In the genomic region with DNA sequence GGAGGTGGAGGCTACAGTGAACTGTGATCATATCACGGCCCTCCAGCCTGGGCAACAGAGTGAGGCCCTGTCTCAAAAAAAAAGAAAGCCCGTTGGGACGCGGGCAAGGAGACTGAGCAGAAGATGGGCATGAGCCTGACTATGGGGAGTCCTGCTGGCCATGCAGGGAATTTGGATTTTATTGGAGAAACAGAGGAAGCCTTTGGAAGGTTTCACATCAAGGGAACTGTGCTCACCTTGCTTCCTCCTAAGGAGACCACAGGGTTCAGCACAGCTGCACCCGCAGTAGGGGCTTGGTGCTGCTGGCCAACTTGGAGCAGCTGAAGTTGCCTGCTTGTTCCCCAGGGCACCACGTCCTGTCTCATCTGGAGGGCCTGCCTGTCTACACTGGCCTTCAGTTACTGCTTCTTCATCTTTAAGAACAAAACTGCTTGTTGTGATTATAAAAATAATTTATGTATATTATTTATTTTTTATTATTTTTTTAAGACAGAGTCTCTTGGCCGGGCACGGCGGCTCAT, we compare ENCODE assay signal across 1 cellular context.
TF ChIP-seq lines count a peak whose summit lies in the region.

No MANE protein-coding gene starts in this region.

TF ChIP-seq in GM12878, 131 proteins besides CTCF, POLR2A, EP300 and RAD21:
- TF ChIP-seq, protein P1, sequence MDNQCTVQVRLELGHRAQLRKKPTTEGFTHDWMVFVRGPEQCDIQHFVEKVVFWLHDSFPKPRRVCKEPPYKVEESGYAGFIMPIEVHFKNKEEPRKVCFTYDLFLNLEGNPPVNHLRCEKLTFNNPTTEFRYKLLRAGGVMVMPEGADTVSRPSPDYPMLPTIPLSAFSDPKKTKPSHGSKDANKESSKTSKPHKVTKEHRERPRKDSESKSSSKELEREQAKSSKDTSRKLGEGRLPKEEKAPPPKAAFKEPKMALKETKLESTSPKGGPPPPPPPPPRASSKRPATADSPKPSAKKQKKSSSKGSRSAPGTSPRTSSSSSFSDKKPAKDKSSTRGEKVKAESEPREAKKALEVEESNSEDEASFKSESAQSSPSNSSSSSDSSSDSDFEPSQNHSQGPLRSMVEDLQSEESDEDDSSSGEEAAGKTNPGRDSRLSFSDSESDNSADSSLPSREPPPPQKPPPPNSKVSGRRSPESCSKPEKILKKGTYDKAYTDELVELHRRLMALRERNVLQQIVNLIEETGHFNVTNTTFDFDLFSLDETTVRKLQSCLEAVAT (IDR thresholded peaks at IDR 0.05) = peak; percentile 19; the same call in 1 of the 2 replicates
- no peak for TF ChIP-seq CHD2 (IDR thresholded peaks at IDR 0.05; ENCODE audit: borderline replicate concordance, low read depth, low read length)
